ENCODE assay signal across 1 cellular context in the genomic region with DNA sequence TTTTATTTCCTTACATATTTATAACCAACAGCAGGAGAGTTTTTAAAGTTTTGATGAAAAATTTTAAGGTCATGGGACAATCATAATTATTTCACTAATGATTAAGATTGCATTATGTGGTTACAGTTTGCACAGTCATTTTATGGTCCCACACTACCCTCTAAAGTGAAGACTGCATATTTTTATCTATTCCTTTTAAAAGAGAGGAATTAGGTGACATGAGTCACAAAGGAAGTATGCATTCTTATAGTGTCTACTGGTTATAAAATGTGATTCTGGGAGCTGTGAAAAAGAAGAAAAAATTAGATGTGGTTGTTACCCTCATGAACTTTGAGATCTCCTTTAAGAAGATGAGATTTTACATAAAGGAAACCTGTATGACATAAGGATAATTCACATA.
TF ChIP-seq lines count a peak whose summit lies in the region.

No MANE protein-coding gene starts in this region.

TF ChIP-seq in HepG2, 621 proteins besides CTCF, POLR2A, EP300 and RAD21 (continued from another document):
- TF ChIP-seq, protein P1, sequence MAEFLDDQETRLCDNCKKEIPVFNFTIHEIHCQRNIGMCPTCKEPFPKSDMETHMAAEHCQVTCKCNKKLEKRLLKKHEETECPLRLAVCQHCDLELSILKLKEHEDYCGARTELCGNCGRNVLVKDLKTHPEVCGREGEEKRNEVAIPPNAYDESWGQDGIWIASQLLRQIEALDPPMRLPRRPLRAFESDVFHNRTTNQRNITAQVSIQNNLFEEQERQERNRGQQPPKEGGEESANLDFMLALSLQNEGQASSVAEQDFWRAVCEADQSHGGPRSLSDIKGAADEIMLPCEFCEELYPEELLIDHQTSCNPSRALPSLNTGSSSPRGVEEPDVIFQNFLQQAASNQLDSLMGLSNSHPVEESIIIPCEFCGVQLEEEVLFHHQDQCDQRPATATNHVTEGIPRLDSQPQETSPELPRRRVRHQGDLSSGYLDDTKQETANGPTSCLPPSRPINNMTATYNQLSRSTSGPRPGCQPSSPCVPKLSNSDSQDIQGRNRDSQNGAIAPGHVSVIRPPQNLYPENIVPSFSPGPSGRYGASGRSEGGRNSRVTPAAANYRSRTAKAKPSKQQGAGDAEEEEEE (CRISPR knock-in tag; IDR thresholded peaks at IDR 0.05; ENCODE audit: borderline replicate concordance), result no peak
- TF ChIP-seq ZNF781 (CRISPR knock-in tag; IDR thresholded peaks at IDR 0.05; ENCODE audit: borderline replicate concordance, not compliant biosample characterization) (no peak), PAWR (CRISPR knock-in tag; IDR thresholded peaks at IDR 0.05; ENCODE audit: borderline replicate concordance) (no peak)
TF ChIP-seq in HepG2: peak in this region for 0.
